Comparison of ENCODE assay signal across 9 cellular contexts in the genomic region with DNA sequence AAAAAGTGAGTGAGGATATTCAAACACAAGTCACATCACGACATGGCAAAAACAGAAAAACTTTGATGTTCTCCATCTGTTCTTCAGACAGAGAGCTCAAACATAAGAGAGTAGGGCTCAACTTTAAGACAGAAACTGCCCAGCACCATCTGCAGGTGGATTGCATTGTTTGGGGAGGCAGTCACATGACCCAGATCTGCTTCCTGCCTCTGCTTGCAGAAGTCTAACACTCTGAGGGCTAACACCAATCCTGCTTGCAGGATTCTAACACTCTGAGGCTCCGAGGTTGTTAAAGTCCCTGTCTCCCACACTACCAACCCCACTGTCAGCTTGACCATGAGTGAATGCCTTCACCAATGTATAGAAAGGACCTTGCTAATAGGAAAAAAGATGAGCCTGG.
DNase-seq lines count a peak whose midpoint lies in the region; ATAC-seq, FAIRE-seq and TF ChIP-seq lines count a peak whose summit lies in the region.
"Had no signal": no experiment of that assay in that cellular context is flagged by ENCODE, and none has a peak within 500 bp of the region (broad histone marks: within the 10 kb centered on the region; RNA-seq: fewer than 3 reads in every experiment).

No MANE protein-coding gene starts in this region.

- H3K27me3 ChIP-seq in RWPE2 (ENCODE audit: insufficient read depth, poor library complexity, severe bottlenecking), result no peaks in the 10 kb centered on the region

- H3K4me3 ChIP-seq in HFF-Myc (replicated peaks; ENCODE audit: low read depth, low read length) (no peak overlapping the region), RWPE2 (ENCODE audit: severe bottlenecking) (no peak overlapping the region)

- H3K9me3 Mint-ChIP-seq in glutamatergic neuron (ENCODE audit: unreplicated experiment), result peaks cover 1% of the 10 kb centered on the region

- no peaks in the 10 kb centered on the region for H3K27me3 Mint-ChIP-seq in glutamatergic neuron (ENCODE audit: unreplicated experiment)

- 0 out of 3 replicates have a peak, but pooled peaks have one; percentile 45 for ATAC-seq in RWPE2 (ENCODE audit: low read depth)

- no peaks in the 10 kb centered on the region for H3K36me3 ChIP-seq in RWPE2 (ENCODE audit: low read depth)

- H3K9me3 ChIP-seq in RWPE2 (ENCODE audit: severe bottlenecking), result no peaks in the 10 kb centered on the region

- no peaks in the 10 kb centered on the region for H3K4me1 ChIP-seq in RWPE2 (ENCODE audit: insufficient read depth, poor library complexity, severe bottlenecking)

- peaks cover 3% of the 10 kb centered on the region for H3K4me1 Mint-ChIP-seq in glutamatergic neuron (ENCODE audit: low read depth, unreplicated experiment)

- H3K4me3 Mint-ChIP-seq in glutamatergic neuron (ENCODE audit: unreplicated experiment), result no peak overlapping the region

- DNase-seq in NOMO-1 (lab: John Stamatoyannopoulos, UW; ENCODE audit: unreplicated experiment in 2 of 2) (peak; percentile 9 to 11), NOMO-1 treated with DMSO at 0.1 percent for 48 hours (lab: John Stamatoyannopoulos, UW; ENCODE audit: unreplicated experiment) (no peak), HFF-Myc (ENCODE audit: extremely low read depth, low read depth) (peak; percentile 11), RWPE2 (ENCODE audit: low spot score) (no peak), iPS-NIHi7 (ENCODE audit: extremely low spot score) (peak; percentile 41), RCC 7860 (ENCODE audit: low spot score) (no peak), glutamatergic neuron (no peak)
- DNase-seq in stimulated activated CD4-positive, alpha-beta T cell treated with anti-CD3 and anti-CD28 coated beads, Interleukin-12 subunit alpha, Interleukin-12 subunit beta, amount 100 ng/mL, for 4 hours, result no peak

- no peak for TF ChIP-seq CTCF in HFF-Myc (IDR thresholded peaks at IDR 0.05; ENCODE audit: low read depth, low read length, missing control alignments)
- TF ChIP-seq CTCF in RWPE2 (IDR thresholded peaks at IDR 0.05; ENCODE audit: poor library complexity, severe bottlenecking), result no peak
- TF ChIP-seq CTCF in glutamatergic neuron (IDR thresholded peaks at IDR 0.05; ENCODE audit: partially characterized antibody, unreplicated experiment), result no peak

- no peak for FAIRE-seq in RCC 7860 (lab: Jason Lieb, UNC)

- H3K27ac Mint-ChIP-seq in glutamatergic neuron (ENCODE audit: unreplicated experiment), result no peak overlapping the region

- H3K36me3 Mint-ChIP-seq in glutamatergic neuron (ENCODE audit: unreplicated experiment), result peaks cover 4% of the 10 kb centered on the region

- H3K27ac ChIP-seq in RWPE2 (ENCODE audit: poor library complexity, severe bottlenecking), result no peak overlapping the region
- H3K27ac ChIP-seq: C4-2B had no signal

Comparison
In these comparisons a context has a peak if more than half of its experiments do, and no peak if none do; other contexts are left out.
1. DNase-seq: peak in NOMO-1 (2 of 2), HFF-Myc (single experiment) and iPS-NIHi7 (single experiment); none in NOMO-1 treated with DMSO at 0.1 percent for 48 hours (single experiment), RWPE2 (single experiment), stimulated activated CD4-positive, alpha-beta T cell treated with anti-CD3 and anti-CD28 coated beads, Interleukin-12 subunit alpha, Interleukin-12 subunit beta, amount 100 ng/mL, for 4 hours (single experiment), RCC 7860 (single experiment) and glutamatergic neuron (single experiment).